1 cellular context compared by ENCODE assay signal in the genomic region with DNA sequence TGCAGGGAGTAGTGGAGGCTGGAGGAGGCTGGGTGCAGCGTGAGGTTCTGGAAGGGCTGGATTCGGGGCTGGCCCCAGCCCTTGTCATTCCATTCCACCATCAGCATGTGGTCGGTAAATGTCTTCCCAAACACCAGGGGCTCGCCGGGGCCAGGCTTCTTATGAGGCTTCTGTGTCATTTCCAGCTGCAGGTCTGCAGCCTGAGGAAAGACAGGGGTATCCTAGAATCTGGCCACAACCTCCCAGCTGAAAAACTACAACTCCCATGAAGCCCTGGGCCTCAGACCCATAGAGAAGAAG.
TF ChIP-seq lines count a peak whose summit lies in the region.

No MANE protein-coding gene starts in this region.

TF ChIP-seq in endothelial cell of umbilical vein, 7 proteins besides CTCF, POLR2A, EP300 and RAD21:
- TF ChIP-seq POLR2AphosphoS5 (IDR thresholded peaks at IDR 0.05; ENCODE audit: insufficient read depth, low read depth, low read length) (no peak), MYC (IDR thresholded peaks at IDR 0.05; ENCODE audit: low read depth, low read length) (no peak), JUN (IDR thresholded peaks at IDR 0.05; ENCODE audit: borderline replicate concordance, insufficient read depth, insufficient read length, low read depth) (no peak), FOS (IDR thresholded peaks at IDR 0.05; ENCODE audit: borderline replicate concordance, insufficient read depth, low read length) (no peak), GATA2 (IDR thresholded peaks at IDR 0.05; ENCODE audit: insufficient read depth, insufficient read length, low read depth, low read length) (no peak), EZH2 (IDR thresholded peaks at IDR 0.05; ENCODE audit: borderline replicate concordance, low read depth, low read length, severe bottlenecking) (no peak)
- TF ChIP-seq, protein P1, sequence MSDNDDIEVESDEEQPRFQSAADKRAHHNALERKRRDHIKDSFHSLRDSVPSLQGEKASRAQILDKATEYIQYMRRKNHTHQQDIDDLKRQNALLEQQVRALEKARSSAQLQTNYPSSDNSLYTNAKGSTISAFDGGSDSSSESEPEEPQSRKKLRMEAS (IDR thresholded peaks at IDR 0.05; ENCODE audit: insufficient read depth, insufficient read length): no peak
